9 cellular contexts compared by ENCODE assay signal in genomic region chr11:63639195-63639832, GRCh38. TPM values are rescaled to one million over a fixed set of nuclear protein-coding genes. Genes with fewer than 3 reads are reported as not detected.
DNase-seq lines count a peak whose midpoint lies in the region; ATAC-seq and TF ChIP-seq lines count a peak whose summit lies in the region.
"Had no signal": no experiment of that assay in that cellular context is flagged by ENCODE, and none has a peak within 500 bp of the region (broad histone marks: within the 10 kb centered on the region; RNA-seq: fewer than 3 reads in every experiment).

No MANE protein-coding gene starts in this region.

- no peaks in the 10 kb centered on the region for H3K9me3 ChIP-seq in parathyroid adenoma (ENCODE audit: control insufficient read depth, low read length)
- H3K9me3 ChIP-seq in SJCRH30 (replicated peaks) = no peaks in the 10 kb centered on the region

- H3K4me2 ChIP-seq in parathyroid adenoma (ENCODE audit: low read length) = no peak overlapping the region

- no peak overlapping the region for H3K4me3 Mint-ChIP-seq in activated naive CD8-positive, alpha-beta T cell treated with anti-CD3 and anti-CD28 coated beads, Interleukin-2, amount 50 U/mL, for 24 hours

- H3K79me2 ChIP-seq in parathyroid adenoma = no peaks in the 10 kb centered on the region

- peak; percentile 12 for DNase-seq in G401 (ENCODE audit: low spot score)
- DNase-seq in NB4 (ENCODE audit: low read depth) = peak; percentile 29
- no peak for DNase-seq in dorsolateral prefrontal cortex
- DNase-seq in DMS79 (lab: John Stamatoyannopoulos, UW) = no peak
- DNase-seq in islet precursor cell = no peak
- DNase-seq in activated naive CD8-positive, alpha-beta T cell treated with anti-CD3 and anti-CD28 coated beads, Interleukin-2, amount 50 U/mL, for 24 hours = no peak
- no peak for DNase-seq in SJCRH30
- DNase-seq: activated CD4-positive, alpha-beta T cell treated with anti-CD3 and anti-CD28 coated beads, Interleukin-2, amount 50 U/mL, for 48 hours had no signal

- peaks cover 17% of the 10 kb centered on the region for H3K36me3 Mint-ChIP-seq in activated naive CD8-positive, alpha-beta T cell treated with anti-CD3 and anti-CD28 coated beads, Interleukin-2, amount 50 U/mL, for 24 hours (ENCODE audit: low read depth)

- no peaks in the 10 kb centered on the region for H3K27me3 Mint-ChIP-seq in activated naive CD8-positive, alpha-beta T cell treated with anti-CD3 and anti-CD28 coated beads, Interleukin-2, amount 50 U/mL, for 24 hours

- intact Hi-C loops in dorsolateral prefrontal cortex (cut with DNase I) = loop anchor here (2.0 to 10.0 kb wide), 5 partner anchors 162 to 732 kb away; no protein-coding TSS in a partner anchor

- no peak overlapping the region for H2AFZ ChIP-seq in parathyroid adenoma

- peaks cover 3% of the 10 kb centered on the region for H3K4me1 Mint-ChIP-seq in activated naive CD8-positive, alpha-beta T cell treated with anti-CD3 and anti-CD28 coated beads, Interleukin-2, amount 50 U/mL, for 24 hours

- ATAC-seq in activated naive CD8-positive, alpha-beta T cell treated with anti-CD3 and anti-CD28 coated beads, Interleukin-2, amount 50 U/mL, for 24 hours = no peak

- H3K27ac Mint-ChIP-seq in activated naive CD8-positive, alpha-beta T cell treated with anti-CD3 and anti-CD28 coated beads, Interleukin-2, amount 50 U/mL, for 24 hours = no peak overlapping the region

- H3K36me3 ChIP-seq in parathyroid adenoma (ENCODE audit: control insufficient read depth, insufficient read depth, low read length) = no peaks in the 10 kb centered on the region
- peaks cover 12% of the 10 kb centered on the region for H3K36me3 ChIP-seq in SJCRH30

- no peak overlapping the region for H3K4me3 ChIP-seq in NB4 (ENCODE audit: low read depth, low read length)
- H3K4me3 ChIP-seq in dorsolateral prefrontal cortex = no peak overlapping the region
- no peak overlapping the region for H3K4me3 ChIP-seq in parathyroid adenoma (ENCODE audit: low read depth, low read length)
- no peak overlapping the region for H3K4me3 ChIP-seq in SJCRH30

- no peak overlapping the region for H3K9ac ChIP-seq in parathyroid adenoma

- no peaks in the 10 kb centered on the region for H3K9me3 Mint-ChIP-seq in activated naive CD8-positive, alpha-beta T cell treated with anti-CD3 and anti-CD28 coated beads, Interleukin-2, amount 50 U/mL, for 24 hours

- in situ Hi-C loops in G401 (cut with HindIII; ENCODE audit: low sequenced_read_pairs) = no loop called here

- no peak for TF ChIP-seq POLR2A in NB4 (IDR thresholded peaks at IDR 0.05; ENCODE audit: extremely low read depth, insufficient read length)

- no peaks in the 10 kb centered on the region for H3K4me1 ChIP-seq in parathyroid adenoma
- H3K4me1 ChIP-seq in SJCRH30 = no peaks in the 10 kb centered on the region

- TF ChIP-seq CTCF in NB4 (IDR thresholded peaks at IDR 0.05; ENCODE audit: low read depth, low read length) = no peak
- TF ChIP-seq CTCF in dorsolateral prefrontal cortex (IDR thresholded peaks at IDR 0.05 in 54 of 56, conservative IDR thresholded peaks at IDR 0.05 in 2 of 56; ENCODE audit: low read depth in 1 of 56, partially characterized antibody in 56 of 56) = peak in 55 of 56 donors; percentile 23 to 73 (median 59)
- peak; percentile 37 for TF ChIP-seq CTCF in parathyroid adenoma (IDR thresholded peaks at IDR 0.05)

- H3K27me3 ChIP-seq in dorsolateral prefrontal cortex = no peaks in the 10 kb centered on the region
- no peaks in the 10 kb centered on the region for H3K27me3 ChIP-seq in parathyroid adenoma (ENCODE audit: control insufficient read depth, insufficient read depth, low read length)
- H3K27me3 ChIP-seq in SJCRH30 = no peaks in the 10 kb centered on the region

- H3K27ac ChIP-seq in dorsolateral prefrontal cortex (peak overlapping the region in 15 of 59 donors; percentile 0 to 36 (median 21)), parathyroid adenoma (no peak overlapping the region), SJCRH30 (no peak overlapping the region)

RNA-seq across cellular contexts. Expression of gene PLAAT3, which starts 25.1 kb away (rescaled TPM):
- total RNA-seq in G401 (2014; rRNA removed; shearing (Covaris generic)) = 19.6 and 26.9 TPM in 2 replicates
- 100 to 1,000 TPM in 100 of 120 experiments, 10 to 100 TPM in 20; 68.4 to 465 (median 140) TPM for total RNA-seq in dorsolateral prefrontal cortex
- total RNA-seq in SJCRH30 (2014; rRNA removed; shearing (Covaris generic)) = 7.7 and 10.0 TPM in 2 replicates

RNA-seq across cellular contexts. Expression of gene ATL3, which starts 31.9 kb away (rescaled TPM):
- 26.0 and 40.0 TPM in 2 replicates for total RNA-seq in G401 (2014; rRNA removed; shearing (Covaris generic))
- total RNA-seq in dorsolateral prefrontal cortex = 10 to 100 TPM; 15.2 to 40.3 (median 25.4) TPM
- total RNA-seq in SJCRH30 (2014; rRNA removed; shearing (Covaris generic)) = 25.1 and 26.4 TPM in 2 replicates

RNA-seq across cellular contexts. Expression of gene RTN3, which starts 42.0 kb away (rescaled TPM):
- total RNA-seq in G401 (2014; rRNA removed; shearing (Covaris generic)) = 78.3 and 80.5 TPM in 2 replicates
- total RNA-seq in dorsolateral prefrontal cortex = 1,000 to 10,000 TPM in 4 of 120 experiments, 100 to 1,000 TPM in 116; 243 to 1,054 (median 793) TPM
- total RNA-seq in SJCRH30 (2014; rRNA removed; shearing (Covaris generic)) = 63.8 and 70.2 TPM in 2 replicates

Comparison
In these comparisons a context has a peak if more than half of its experiments do, and no peak if none do; other contexts are left out.
1. DNase-seq: peak in G401 (single experiment) and NB4 (single experiment); none in dorsolateral prefrontal cortex (0 of 10), DMS79 (single experiment), islet precursor cell (single experiment), activated naive CD8-positive, alpha-beta T cell treated with anti-CD3 and anti-CD28 coated beads, Interleukin-2, amount 50 U/mL, for 24 hours (single experiment) and SJCRH30 (0 of 2).